ENCODE assay signal across 8 cellular contexts in genomic region chr5:145681686-145682085, GRCh38.
DNase-seq lines count a peak whose midpoint lies in the region; FAIRE-seq and TF ChIP-seq lines count a peak whose summit lies in the region.

No MANE protein-coding gene starts in this region.

- H3K9me3 Mint-ChIP-seq in activated naive CD4-positive, alpha-beta T cell treated with anti-CD3 and anti-CD28 coated beads for 36 hours = no peaks in the 10 kb centered on the region

- no peaks in the 10 kb centered on the region for H3K27me3 Mint-ChIP-seq in activated naive CD4-positive, alpha-beta T cell treated with anti-CD3 and anti-CD28 coated beads for 36 hours (ENCODE audit: low read depth)

- no peak overlapping the region for H3K27ac Mint-ChIP-seq in activated naive CD4-positive, alpha-beta T cell treated with anti-CD3 and anti-CD28 coated beads for 36 hours

- no peaks in the 10 kb centered on the region for H3K9me3 ChIP-seq in breast epithelium

- CTCF ChIA-PET in activated naive CD4-positive, alpha-beta T cell treated with anti-CD3 and anti-CD28 coated beads for 36 hours (lab: Charles Lee) = interaction anchor here (0.5 to 1.2 kb wide), 6 partner anchors 25 to 451 kb away, joined by 3 to 6 read pairs (median 4); no protein-coding TSS in a partner anchor

- H3K36me3 ChIP-seq in breast epithelium = no peaks in the 10 kb centered on the region

- intact Hi-C loops in activated naive CD4-positive, alpha-beta T cell treated with anti-CD3 and anti-CD28 coated beads for 36 hours (cut with micrococcal nuclease) = loop anchor here (1.0 to 5.0 kb wide), 5 partner anchors 144 to 1479 kb away; no protein-coding TSS in a partner anchor
- intact Hi-C loops in breast epithelium (cut with DNase I; ENCODE audit: low total_unique reads) = no loop called here

- H3K4me1 ChIP-seq in breast epithelium = no peaks in the 10 kb centered on the region

- TF ChIP-seq CTCF in breast epithelium (IDR thresholded peaks at IDR 0.05) = peak in 2 of 3 donors; percentile 63 to 65

- TF ChIP-seq POLR2A in H54 (IDR thresholded peaks at IDR 0.05; ENCODE audit: low read depth, low read length) (no peak), breast epithelium (IDR thresholded peaks at IDR 0.05) (no peak)

- no peak overlapping the region for H3K27ac ChIP-seq in breast epithelium

- H3K4me3 Mint-ChIP-seq in activated naive CD4-positive, alpha-beta T cell treated with anti-CD3 and anti-CD28 coated beads for 36 hours = no peak overlapping the region

- peak; percentile 62 for DNase-seq in activated naive CD4-positive, alpha-beta T cell treated with anti-CD3 and anti-CD28 coated beads for 36 hours
- DNase-seq in activated naive CD4-positive, alpha-beta T cell (lab: John Stamatoyannopoulos, UW) = no peak
- DNase-seq in H54 (ENCODE audit: insufficient read length, low spot score) = peak; percentile 23
- DNase-seq in Jurkat, Clone E6-1 (ENCODE audit: low read depth, low spot score) = peak; percentile 61
- peak; percentile 94 for DNase-seq in OCI-M1 (lab: John Stamatoyannopoulos, UW)
- peak in 1 of 2 donors; percentile 22 for DNase-seq in breast epithelium (ENCODE audit: low spot score in 2 of 2)
- peak; percentile 72 for DNase-seq in kidney tubule cell (ENCODE audit: low spot score)
- DNase-seq in superior temporal gyrus (ENCODE audit: extremely low spot score) = peak; percentile 87

- no peaks in the 10 kb centered on the region for H3K27me3 ChIP-seq in breast epithelium

- H3K4me1 Mint-ChIP-seq in activated naive CD4-positive, alpha-beta T cell treated with anti-CD3 and anti-CD28 coated beads for 36 hours (ENCODE audit: low read depth) = no peaks in the 10 kb centered on the region

- H3K4me3 ChIP-seq in Jurkat, Clone E6-1 (ENCODE audit: low read length) = no peak overlapping the region
- H3K4me3 ChIP-seq in breast epithelium = no peak overlapping the region

- FAIRE-seq in H54 (lab: Jason Lieb, UNC) = peak; percentile 93

- no peaks in the 10 kb centered on the region for H3K36me3 Mint-ChIP-seq in activated naive CD4-positive, alpha-beta T cell treated with anti-CD3 and anti-CD28 coated beads for 36 hours (ENCODE audit: low read depth)

Comparison
In these comparisons a context has a peak if more than half of its experiments do, and no peak if none do; other contexts are left out.
1. DNase-seq: peak in activated naive CD4-positive, alpha-beta T cell treated with anti-CD3 and anti-CD28 coated beads for 36 hours (single experiment), H54 (single experiment), Jurkat, Clone E6-1 (single experiment), OCI-M1 (single experiment), kidney tubule cell (single experiment) and superior temporal gyrus (single experiment); none in activated naive CD4-positive, alpha-beta T cell (0 of 4).